In genomic region chr13:40983725-40984669, GRCh38 we compare ENCODE assay signal across 8 cellular contexts. TPM values are rescaled to one million over a fixed set of nuclear protein-coding genes. Genes with fewer than 3 reads are reported as not detected.
DNase-seq lines count a peak whose midpoint lies in the region; ATAC-seq and TF ChIP-seq lines count a peak whose summit lies in the region.

No MANE protein-coding gene starts in this region.

- H3K4me3 ChIP-seq in left ventricle myocardium inferior (peak overlapping the region; percentile 58), mesenchymal stem cell (ENCODE audit: insufficient read depth in 1 of 2, low read depth in 1 of 2, low read length in 2 of 2) (peak overlapping the region in 1 of 2 experiments; percentile 73), urinary bladder (ENCODE audit: low read depth, low read length) (no peak overlapping the region)

- peak overlapping the region; percentile 28 for H4K8ac ChIP-seq in mesenchymal stem cell (ENCODE audit: low read length)

- H3K36me3 ChIP-seq in left ventricle myocardium inferior (no peaks in the 10 kb centered on the region), mesenchymal stem cell (ENCODE audit: control insufficient read depth in 1 of 2, insufficient read depth in 2 of 2, low read depth in 1 of 2, low read length in 2 of 2) (peaks cover 0 to 22% of the 10 kb centered on the region in 2 experiments), urinary bladder (ENCODE audit: insufficient read depth) (no peaks in the 10 kb centered on the region)

- peak overlapping the region in 1 of 2 experiments; percentile 30 for H3K18ac ChIP-seq in mesenchymal stem cell (ENCODE audit: low read depth in 1 of 2, low read length in 2 of 2)

- no peak overlapping the region for H2AFZ ChIP-seq in mesenchymal stem cell (ENCODE audit: low read depth, low read length)

- H2BK5ac ChIP-seq in mesenchymal stem cell (ENCODE audit: low read depth, low read length, poor library complexity, severe bottlenecking): no peak overlapping the region

- H3K4ac ChIP-seq in mesenchymal stem cell (ENCODE audit: low read depth in 1 of 2, low read length in 2 of 2): no peak overlapping the region

- no peak for ATAC-seq in Right ventricle myocardium superior (ENCODE audit: poor library complexity)

- H3K23ac ChIP-seq in mesenchymal stem cell (ENCODE audit: low read length in 2 of 2): peak overlapping the region in 1 of 2 experiments; percentile 96

- H3K9me3 ChIP-seq in left ventricle myocardium inferior (replicated peaks) (no peaks in the 10 kb centered on the region), mesenchymal stem cell (ENCODE audit: control insufficient read depth, low read length) (no peaks in the 10 kb centered on the region)

- H3K27me3 ChIP-seq in left ventricle myocardium inferior (ENCODE audit: low read depth) (no peaks in the 10 kb centered on the region), mesenchymal stem cell (ENCODE audit: control insufficient read depth in 1 of 2, insufficient read depth in 1 of 2, low read length in 2 of 2) (no peaks in the 10 kb centered on the region)

- H2BK12ac ChIP-seq in mesenchymal stem cell (ENCODE audit: low read length in 2 of 2): no peak overlapping the region

- no peak overlapping the region for H2AK5ac ChIP-seq in mesenchymal stem cell (ENCODE audit: low read length, severe bottlenecking)

- 89% methylated on average over 3 of the region's 4 CpGs for WGBS in mesenchymal stem cell
- WGBS in urinary bladder: 86% methylated on average over 4 of the region's 4 CpGs

- DNase-seq in left ventricle myocardium inferior (no peak), Right ventricle myocardium superior (no peak), mesenchymal stem cell (no peak), posterior cingulate gyrus (no peak), iPS-NIHi11 (ENCODE audit: low spot score) (no peak), SW 1271 (lab: John Stamatoyannopoulos, UW) (no peak)

- H2BK15ac ChIP-seq in mesenchymal stem cell (ENCODE audit: low read depth, poor library complexity, severe bottlenecking): no peak overlapping the region

- peaks cover 7% of the 10 kb centered on the region for H3K79me1 ChIP-seq in mesenchymal stem cell (replicated peaks; ENCODE audit: low read length, poor library complexity, severe bottlenecking)

- TF ChIP-seq CTCF in left ventricle myocardium inferior (IDR thresholded peaks at IDR 0.05; ENCODE audit: borderline replicate concordance): no peak

- H3K27ac ChIP-seq in left ventricle myocardium inferior (replicated peaks): peak overlapping the region; percentile 86
- peak overlapping the region; percentile 35 for H3K27ac ChIP-seq in angular gyrus (ENCODE audit: low read depth, low read length)
- H3K27ac ChIP-seq in mesenchymal stem cell (ENCODE audit: low read length, poor library complexity, severe bottlenecking): no peak overlapping the region
- H3K27ac ChIP-seq in urinary bladder (ENCODE audit: low read depth): peak overlapping the region; percentile 35

- H4K91ac ChIP-seq in mesenchymal stem cell (ENCODE audit: low read length): no peak overlapping the region

- H3K4me1 ChIP-seq in left ventricle myocardium inferior: peaks cover 92% of the 10 kb centered on the region
- no peaks in the 10 kb centered on the region for H3K4me1 ChIP-seq in mesenchymal stem cell (ENCODE audit: control insufficient read depth, insufficient read depth, low read depth, low read length)
- peaks cover 3% of the 10 kb centered on the region for H3K4me1 ChIP-seq in urinary bladder (ENCODE audit: insufficient read depth)

- H3K14ac ChIP-seq in mesenchymal stem cell (ENCODE audit: low read length in 2 of 2): no peak overlapping the region

- H3K4me2 ChIP-seq in mesenchymal stem cell (ENCODE audit: low read length, poor library complexity, severe bottlenecking): no peak overlapping the region

- peak overlapping the region; percentile 19 for H2BK120ac ChIP-seq in mesenchymal stem cell (ENCODE audit: low read depth, low read length)

- intact Hi-C loops in left ventricle myocardium inferior (cut with micrococcal nuclease): no loop called here
- intact Hi-C loops in Right ventricle myocardium superior (cut with DNase I): no loop called here
- intact Hi-C loops in posterior cingulate gyrus (cut with DNase I): no loop called here

- peak overlapping the region; percentile 76 for H3K9ac ChIP-seq in mesenchymal stem cell (ENCODE audit: low read length)

RNA-seq across cellular contexts. Expression of gene ELF1, which starts 35.1 kb away (rescaled TPM):
- 31.1 TPM for total RNA-seq in left ventricle myocardium inferior
- total RNA-seq in Right ventricle myocardium superior: 33.9 TPM
- 50.1 TPM for polyA plus RNA-seq in mesenchymal stem cell (2013, experiment 1 of 2)
- polyA plus RNA-seq in mesenchymal stem cell (2013, experiment 2 of 2): 49.3 TPM
- total RNA-seq in urinary bladder: 83.9 TPM
- 57.4 TPM for polyA plus RNA-seq in urinary bladder
